ENCODE assay signal across 1 cellular context in the genomic region with DNA sequence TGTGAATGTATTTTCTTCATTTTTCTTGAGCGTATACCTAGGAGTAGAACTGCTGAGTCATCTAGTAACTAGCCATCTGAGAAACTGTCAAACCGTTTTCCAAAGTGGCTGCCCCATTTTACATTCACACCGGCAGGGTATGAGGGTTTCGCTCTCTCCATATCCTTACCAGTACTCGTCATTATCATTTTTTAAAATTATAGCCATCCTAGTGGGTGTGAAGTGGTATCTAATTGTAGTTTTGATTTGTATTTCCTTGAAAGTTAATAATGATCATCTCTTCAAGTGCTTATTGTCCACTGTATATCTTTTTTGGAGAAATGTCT.
TF ChIP-seq lines count a peak whose summit lies in the region.

No MANE protein-coding gene starts in this region.

TF ChIP-seq in K562, 482 proteins besides CTCF, POLR2A, EP300 and RAD21 (continued from another document and continues in another):
- TF ChIP-seq MGA (IDR thresholded peaks at IDR 0.05) (no peak), SMARCB1 (IDR thresholded peaks at IDR 0.05; ENCODE audit: insufficient read length, low read depth) (no peak), ESRRB (CRISPR knock-in tag; IDR thresholded peaks at IDR 0.05; ENCODE audit: borderline replicate concordance) (no peak), FOXA3 (CRISPR knock-in tag; conservative IDR thresholded peaks at IDR 0.05 in 1 of 2, IDR thresholded peaks at IDR 0.05 in 1 of 2) (no peak), STAT5B (CRISPR knock-in tag; IDR thresholded peaks at IDR 0.05) (no peak), ZNF592 (IDR thresholded peaks at IDR 0.05) (peak; percentile 8), NBN (IDR thresholded peaks at IDR 0.05; ENCODE audit: low read depth) (peak; percentile 54; the same call in 1 of the 2 replicates), ILK (tag; IDR thresholded peaks at IDR 0.05; ENCODE audit: borderline replicate concordance, low read depth) (no peak), MAZ (CRISPR knock-in tag; conservative IDR thresholded peaks at IDR 0.05 in 1 of 2, IDR thresholded peaks at IDR 0.05 in 1 of 2) (peak; percentile 9 to 20; a peak in 1 of 4 replicates), CBFA2T3 (IDR thresholded peaks at IDR 0.05) (peak; percentile 38; the same call in 1 of the 2 replicates), NFIC (IDR thresholded peaks at IDR 0.05) (peak; percentile 36; the same call in 1 of the 2 replicates), RCOR1 (IDR thresholded peaks at IDR 0.05; ENCODE audit: borderline replicate concordance in 1 of 2, low read depth in 2 of 2, low read length in 2 of 2) (0 out of 4 replicates have a peak, but pooled peaks of 1 of the 2 experiments have one; percentile 53), JUN (IDR thresholded peaks at IDR 0.05; ENCODE audit: borderline replicate concordance, low read depth, low read length) (0 out of 2 replicates have a peak, but pooled peaks have one; percentile 9), JUN (CRISPR knock-in tag; IDR thresholded peaks at IDR 0.05; ENCODE audit: borderline replicate concordance) (no peak), HDAC2 (IDR thresholded peaks at IDR 0.05) (no peak), PHF21A (IDR thresholded peaks at IDR 0.05; ENCODE audit: borderline replicate concordance, low read depth) (0 out of 2 replicates have a peak, but pooled peaks have one; percentile 15), CHD4 (IDR thresholded peaks at IDR 0.05; ENCODE audit: insufficient read depth, insufficient replicate concordance, low read depth, low read length, poor library complexity, severe bottlenecking) (no peak), ZNF561 (CRISPR knock-in tag; conservative IDR thresholded peaks at IDR 0.05) (no peak), TAF9B (IDR thresholded peaks at IDR 0.05; ENCODE audit: partially characterized antibody) (peak; percentile 56), TGIF2 (CRISPR knock-in tag; IDR thresholded peaks at IDR 0.05) (no peak), ARID2 (IDR thresholded peaks at IDR 0.05) (0 out of 2 replicates have a peak, but pooled peaks have one; percentile 43), HMGN3 (IDR thresholded peaks at IDR 0.05; ENCODE audit: borderline replicate concordance, extremely low read depth, insufficient read length, low read depth, low read length) (no peak), CEBPG (CRISPR knock-in tag; IDR thresholded peaks at IDR 0.05) (no peak), CEBPG (tag; conservative IDR thresholded peaks at IDR 0.05 in 1 of 2, IDR thresholded peaks at IDR 0.05 in 1 of 2) (no peak)
- TF ChIP-seq, protein P1, sequence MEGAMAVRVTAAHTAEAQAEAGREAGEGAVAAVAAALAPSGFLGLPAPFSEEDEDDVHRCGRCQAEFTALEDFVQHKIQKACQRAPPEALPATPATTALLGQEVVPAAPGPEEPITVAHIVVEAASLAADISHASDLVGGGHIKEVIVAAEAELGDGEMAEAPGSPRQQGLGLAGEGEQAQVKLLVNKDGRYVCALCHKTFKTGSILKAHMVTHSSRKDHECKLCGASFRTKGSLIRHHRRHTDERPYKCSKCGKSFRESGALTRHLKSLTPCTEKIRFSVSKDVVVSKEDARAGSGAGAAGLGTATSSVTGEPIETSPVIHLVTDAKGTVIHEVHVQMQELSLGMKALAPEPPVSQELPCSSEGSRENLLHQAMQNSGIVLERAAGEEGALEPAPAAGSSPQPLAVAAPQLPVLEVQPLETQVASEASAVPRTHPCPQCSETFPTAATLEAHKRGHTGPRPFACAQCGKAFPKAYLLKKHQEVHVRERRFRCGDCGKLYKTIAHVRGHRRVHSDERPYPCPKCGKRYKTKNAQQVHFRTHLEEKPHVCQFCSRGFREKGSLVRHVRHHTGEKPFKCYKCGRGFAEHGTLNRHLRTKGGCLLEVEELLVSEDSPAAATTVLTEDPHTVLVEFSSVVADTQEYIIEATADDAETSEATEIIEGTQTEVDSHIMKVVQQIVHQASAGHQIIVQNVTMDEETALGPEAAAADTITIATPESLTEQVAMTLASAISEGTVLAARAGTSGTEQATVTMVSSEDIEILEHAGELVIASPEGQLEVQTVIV (CRISPR knock-in tag; IDR thresholded peaks at IDR 0.05; ENCODE audit: borderline replicate concordance): no peak
- TF ChIP-seq, protein P2, sequence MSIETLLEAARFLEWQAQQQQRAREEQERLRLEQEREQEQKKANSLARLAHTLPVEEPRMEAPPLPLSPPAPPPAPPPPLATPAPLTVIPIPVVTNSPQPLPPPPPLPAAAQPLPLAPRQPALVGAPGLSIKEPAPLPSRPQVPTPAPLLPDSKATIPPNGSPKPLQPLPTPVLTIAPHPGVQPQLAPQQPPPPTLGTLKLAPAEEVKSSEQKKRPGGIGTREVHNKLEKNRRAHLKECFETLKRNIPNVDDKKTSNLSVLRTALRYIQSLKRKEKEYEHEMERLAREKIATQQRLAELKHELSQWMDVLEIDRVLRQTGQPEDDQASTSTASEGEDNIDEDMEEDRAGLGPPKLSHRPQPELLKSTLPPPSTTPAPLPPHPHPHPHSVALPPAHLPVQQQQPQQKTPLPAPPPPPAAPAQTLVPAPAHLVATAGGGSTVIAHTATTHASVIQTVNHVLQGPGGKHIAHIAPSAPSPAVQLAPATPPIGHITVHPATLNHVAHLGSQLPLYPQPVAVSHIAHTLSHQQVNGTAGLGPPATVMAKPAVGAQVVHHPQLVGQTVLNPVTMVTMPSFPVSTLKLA (conservative IDR thresholded peaks at IDR 0.05): peak in 1 of 2 experiments; percentile 50; a peak in 1 of 4 replicates
